ENCODE assay signal across 23 cellular contexts in the genomic region with DNA sequence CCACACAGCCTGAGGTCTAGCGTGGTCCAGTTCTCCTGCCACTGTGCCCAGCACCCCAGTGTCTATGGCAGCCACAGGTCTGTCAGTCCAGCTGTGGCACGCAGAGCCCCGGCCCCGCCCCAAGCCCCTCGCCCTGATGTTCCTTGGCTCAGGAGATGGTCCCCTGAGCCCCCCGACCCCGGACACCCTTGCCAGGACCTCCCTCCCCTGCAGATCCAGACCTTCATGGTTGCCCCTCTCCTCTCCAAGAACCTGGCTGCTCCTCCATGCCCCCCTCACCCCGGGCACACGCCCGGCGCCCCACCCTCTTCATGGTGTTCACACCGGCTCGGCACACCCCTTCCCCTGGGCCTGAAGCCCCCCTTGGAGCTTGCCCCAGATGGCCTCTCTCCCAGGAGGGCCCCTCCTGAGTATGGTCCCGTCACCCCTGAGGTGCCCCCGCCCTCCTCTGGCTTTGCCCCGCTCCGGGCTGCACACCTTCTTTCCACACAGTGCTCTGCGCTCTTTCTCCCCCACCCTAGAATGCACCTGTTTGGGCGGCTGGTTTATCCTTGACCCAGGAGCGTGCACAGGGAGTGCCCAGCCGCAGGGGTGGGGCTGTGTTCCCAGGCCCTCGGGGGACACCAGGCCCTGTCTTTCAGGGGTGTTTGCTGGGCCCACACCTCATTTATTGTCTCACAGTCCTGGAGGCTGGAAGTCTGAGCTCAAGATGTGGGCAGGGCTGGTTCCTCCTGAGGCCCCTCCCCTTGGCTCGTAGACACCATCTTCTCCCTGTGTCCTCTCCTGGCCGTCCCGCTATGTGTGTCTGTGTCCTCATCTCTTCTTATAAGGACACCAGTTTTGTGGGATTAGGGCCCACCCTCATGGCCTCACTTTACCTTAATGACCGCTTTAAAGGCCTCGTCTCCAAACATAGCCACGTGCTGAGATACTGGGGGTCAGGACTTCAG. TPM values are rescaled to one million over a fixed set of nuclear protein-coding genes. Genes with fewer than 3 reads are reported as not detected.
DNase-seq lines count a peak whose midpoint lies in the region; ATAC-seq, FAIRE-seq and TF ChIP-seq lines count a peak whose summit lies in the region.
"Had no signal": no experiment of that assay in that cellular context is flagged by ENCODE, and none has a peak within 500 bp of the region (broad histone marks: within the 10 kb centered on the region; RNA-seq: fewer than 3 reads in every experiment).

No MANE protein-coding gene starts in this region.

- TF ChIP-seq POLR2A in HepG2 (IDR thresholded peaks at IDR 0.05; ENCODE audit: insufficient read depth in 1 of 2, low read depth in 2 of 2, low read length in 2 of 2), result no peak
- TF ChIP-seq POLR2A in right lobe of liver (IDR thresholded peaks at IDR 0.05), result no peak
- no peak for TF ChIP-seq POLR2A in heart left ventricle (IDR thresholded peaks at IDR 0.05)

- peaks cover 0 to 2% of the 10 kb centered on the region in 2 donors for H3K4me1 Mint-ChIP-seq in stimulated activated naive B cell treated with anti-CD40 and anti-IgM and Interleukin-4, amounts not matched to agents 10 μg/mL and 1 μg/mL and 100 μg/mL, for 72 hours

- TF ChIP-seq EP300 in HepG2 (IDR thresholded peaks at IDR 0.05; ENCODE audit: low read depth in 2 of 2, low read length in 2 of 2) (no peak), HepG2 (CRISPR knock-in tag; IDR thresholded peaks at IDR 0.05; ENCODE audit: borderline replicate concordance) (no peak)

- in situ Hi-C loops in HepG2 (cut with HindIII; ENCODE audit: extremely low pct_ligation_motif_present, low pct_unique_long_range_greater_than_20kb), result no loop called here

- H3K36me3 Mint-ChIP-seq in stimulated activated naive B cell treated with anti-CD40 and anti-IgM and Interleukin-4, amounts not matched to agents 10 μg/mL and 1 μg/mL and 100 μg/mL, for 72 hours, result no peaks in the 10 kb centered on the region
- H3K36me3 Mint-ChIP-seq: CD4-positive, alpha-beta memory T cell had no signal

- CTCF ChIA-PET in HepG2 (lab: Yijun Ruan, JAX; ENCODE audit: low intra/inter-chr PET ratio, low total read pairs), result no interaction called here
- CTCF ChIA-PET in HEK293 (lab: Yijun Ruan, JAX), result no interaction called here

- no peak overlapping the region for H3K4me3 Mint-ChIP-seq in stimulated activated naive B cell treated with anti-CD40 and anti-IgM and Interleukin-4, amounts not matched to agents 10 μg/mL and 1 μg/mL and 100 μg/mL, for 72 hours
- H3K4me3 Mint-ChIP-seq: CD4-positive, alpha-beta memory T cell had no signal

- H3K4me1 ChIP-seq in HepG2 (ENCODE audit: insufficient read depth, low read length), result no peaks in the 10 kb centered on the region
- H3K4me1 ChIP-seq in right lobe of liver, result no peaks in the 10 kb centered on the region
- no peaks in the 10 kb centered on the region for H3K4me1 ChIP-seq in HEK293 (ENCODE audit: control insufficient read depth, insufficient read depth, low read length)
- H3K4me1 ChIP-seq in heart left ventricle, result peaks cover 0 to 15% (median 4%) of the 10 kb centered on the region in 12 donors

- intact Hi-C loops in HepG2 (cut with micrococcal nuclease; ENCODE audit: unreplicated experiment) (no loop called here), right lobe of liver (cut with DNase I) (no loop called here), head of caudate nucleus (cut with DNase I) (no loop called here), heart left ventricle (cut with DNase I) (no loop called here)

- H3K4me3 ChIP-seq in HepG2 (replicated peaks in 1 of 3; ENCODE audit: insufficient read depth in 1 of 3, low read depth in 2 of 3, low read length in 3 of 3), result no peak overlapping the region
- H3K4me3 ChIP-seq in right lobe of liver, result no peak overlapping the region
- H3K4me3 ChIP-seq in HEK293 (ENCODE audit: low read depth, low read length), result no peak overlapping the region
- H3K4me3 ChIP-seq in heart left ventricle, result no peak overlapping the region

- POLR2A ChIA-PET in HepG2 (lab: Yijun Ruan, JAX) (no interaction called here), HEK293 (lab: Yijun Ruan, JAX) (no interaction called here)

- BruUV-seq in HepG2 (replicated peaks; lab: Mats Ljungman, UMichigan), result no TSS peak

- H3K9me3 Mint-ChIP-seq in stimulated activated naive B cell treated with anti-CD40 and anti-IgM and Interleukin-4, amounts not matched to agents 10 μg/mL and 1 μg/mL and 100 μg/mL, for 72 hours, result no peaks in the 10 kb centered on the region
- H3K9me3 Mint-ChIP-seq: CD4-positive, alpha-beta memory T cell had no signal

- H3K4me2 ChIP-seq in HepG2 (ENCODE audit: low read depth, low read length), result no peak overlapping the region

- H3K36me3 ChIP-seq in HepG2 (replicated peaks in 1 of 2; ENCODE audit: control insufficient read depth in 1 of 2, insufficient read depth in 2 of 2, low read length in 2 of 2) (no peaks in the 10 kb centered on the region), right lobe of liver (no peaks in the 10 kb centered on the region), HEK293 (ENCODE audit: control insufficient read depth in 2 of 2, insufficient read depth in 1 of 2, low read length in 2 of 2) (no peaks in the 10 kb centered on the region), heart left ventricle (no peaks in the 10 kb centered on the region)

- H2AFZ ChIP-seq in HepG2 (ENCODE audit: low read length), result no peak overlapping the region

- no peak for TF ChIP-seq RAD21 in HepG2 (CRISPR knock-in tag; IDR thresholded peaks at IDR 0.05)

- H3K27ac ChIP-seq in HepG2 (ENCODE audit: extremely low read length, insufficient read depth, low read length) (no peak overlapping the region), right lobe of liver (no peak overlapping the region), HEK293 (ENCODE audit: extremely low read depth, low read depth, low read length) (no peak overlapping the region), heart left ventricle (no peak overlapping the region)

- WGBS in HepG2 (ENCODE audit: low lambda C conversion rate), result 4% methylated on average over 16 of the region's 28 CpGs
- 38% methylated on average over 8 of the region's 28 CpGs for WGBS in right lobe of liver (ENCODE audit: insufficient coverage, low coverage, low lambda C conversion rate, missing lambda C conversion rate)
- WGBS in heart left ventricle, 4 donors, result 74 to 83% (median 79%) methylated on average over 18 to 28 of the region's 28 CpGs

- H3K27me3 Mint-ChIP-seq in stimulated activated naive B cell treated with anti-CD40 and anti-IgM and Interleukin-4, amounts not matched to agents 10 μg/mL and 1 μg/mL and 100 μg/mL, for 72 hours, result peaks cover 25 to 40% of the 10 kb centered on the region in 2 donors

- DNase-seq in HepG2 (ENCODE audit: low spot score), result no peak
- DNase-seq in right lobe of liver, result no peak
- peak; percentile 63 for DNase-seq in cerebellar cortex (ENCODE audit: low spot score)
- no peak for DNase-seq in stimulated activated naive B cell treated with anti-CD40 and anti-IgM and Interleukin-4, amounts not matched to agents 10 μg/mL and 1 μg/mL and 100 μg/mL, for 72 hours
- no peak for DNase-seq in head of caudate nucleus
- no peak for DNase-seq in heart left ventricle
- DNase-seq: Calu3; CD4-positive, alpha-beta memory T cell; COR-L47; DMS153; DND-41; EL; GF-D8; H7; HCEC 1CT had no signal

- ATAC-seq in HepG2, result no peak
- ATAC-seq in right lobe of liver, result no peak
- no peak for ATAC-seq in stimulated activated naive B cell treated with anti-CD40 and anti-IgM and Interleukin-4, amounts not matched to agents 10 μg/mL and 1 μg/mL and 100 μg/mL, for 72 hours (replicated peaks)
- ATAC-seq in GM18520 (IDR thresholded peaks at IDR 0.05; ENCODE audit: unreplicated experiment), result no peak
- ATAC-seq in heart left ventricle, result no peak

- no peak for FAIRE-seq in HepG2 (lab: Jason Lieb, UNC)
- FAIRE-seq: GM12891, GM18507, H1 had no signal

- 0 out of 2 replicates have a peak, but pooled peaks cover 5% of the 10 kb centered on the region for H4K20me1 ChIP-seq in HepG2 (ENCODE audit: insufficient read depth, low read length)

- H3K9ac ChIP-seq in HepG2 (ENCODE audit: insufficient read depth, low read depth, low read length), result no peak overlapping the region

- H3K27me3 ChIP-seq in HepG2 (ENCODE audit: control insufficient read depth in 1 of 2, insufficient read depth in 2 of 2, low read length in 2 of 2) (peaks cover 21 to 86% of the 10 kb centered on the region in 2 experiments; a peak in 4 of 5 replicates), right lobe of liver (no peaks in the 10 kb centered on the region), heart left ventricle (peaks cover 3 to 40% (median 14%) of the 10 kb centered on the region in 9 donors)

- H3K79me2 ChIP-seq in HepG2 (ENCODE audit: insufficient read depth, low read length), result no peaks in the 10 kb centered on the region

- TF ChIP-seq CTCF in HepG2 (CRISPR knock-in tag; IDR thresholded peaks at IDR 0.05) (no peak), right lobe of liver (IDR thresholded peaks at IDR 0.05) (no peak), HEK293 (tag by site-specific recombination; IDR thresholded peaks at IDR 0.05) (no peak), heart left ventricle (IDR thresholded peaks at IDR 0.05) (no peak)

- no peaks in the 10 kb centered on the region for H3K9me3 ChIP-seq in HepG2 (ENCODE audit: low read length)
- no peaks in the 10 kb centered on the region for H3K9me3 ChIP-seq in right lobe of liver
- no peaks in the 10 kb centered on the region for H3K9me3 ChIP-seq in HEK293 (ENCODE audit: control insufficient read depth, insufficient read depth, low read depth, low read length)
- no peaks in the 10 kb centered on the region for H3K9me3 ChIP-seq in heart left ventricle

- H3K27ac Mint-ChIP-seq in stimulated activated naive B cell treated with anti-CD40 and anti-IgM and Interleukin-4, amounts not matched to agents 10 μg/mL and 1 μg/mL and 100 μg/mL, for 72 hours, result peak overlapping the region; percentile 37
- H3K27ac Mint-ChIP-seq: CD4-positive, alpha-beta memory T cell had no signal

RNA-seq across cellular contexts. Expression of gene KCNT1, which starts 37.6 kb away (rescaled TPM):
- total RNA-seq in HepG2 (2016; rRNA removed; fragmentation: Illumina TruSeq; extraction: Trizol) (not detected in 2 replicates), right lobe of liver (not detected), heart left ventricle (1 to 10 TPM in 7 of 9 donors, under 1 TPM in 2; 0.50 to 7.4 (median 2.6) TPM)
- not detected in 2 replicates for total RNA-seq in HepG2 (2016; cell fraction: cytosol; rRNA removed; fragmentation: Illumina TruSeq; extraction: Trizol; ENCODE audit: low read depth)
- not detected in 2 replicates for total RNA-seq in HepG2 (2016; cell fraction: insoluble cytoplasmic fraction; rRNA removed; fragmentation: Illumina TruSeq; extraction: Trizol)
- not detected in 2 replicates for total RNA-seq in HepG2 (2016; cell fraction: membrane; rRNA removed; fragmentation: Illumina TruSeq; extraction: Trizol)
- not detected in 2 replicates for total RNA-seq in HepG2 (2016; cell fraction: nucleus; rRNA removed; fragmentation: Illumina TruSeq; extraction: Trizol)
- polyA plus RNA-seq in HepG2 (2011; rRNA removed) (not detected in 2 replicates), heart left ventricle (1 to 10 TPM in 1 of 2 donors, under 1 TPM in 1; 0.21 to 1.3 TPM)
- not detected in 2 replicates for polyA plus RNA-seq in HepG2 (2011; cell fraction: cytosol; rRNA removed)
- not detected in 2 replicates for polyA plus RNA-seq in HepG2 (2011; cell fraction: nucleus; rRNA removed)
- 0.04 and 0.12 TPM in 2 replicates for polyA plus RNA-seq in HepG2 (2012)
- not detected in 2 replicates for polyA plus RNA-seq in HepG2 (2016; cell fraction: cytosol; fragmentation: Illumina TruSeq; extraction: Trizol; ENCODE audit: low read depth)
- polyA plus RNA-seq in HepG2 (2016; cell fraction: insoluble cytoplasmic fraction; fragmentation: Illumina TruSeq; extraction: Trizol; ENCODE audit: low read depth), result not detected in 2 replicates
- not detected in 2 replicates for polyA plus RNA-seq in HepG2 (2016; cell fraction: membrane; fragmentation: Illumina TruSeq; extraction: Trizol; ENCODE audit: low read depth)
- polyA plus RNA-seq in HepG2 (2016; cell fraction: nucleus; fragmentation: Illumina TruSeq; extraction: Trizol; ENCODE audit: insufficient read depth, low read depth), result not detected in 2 replicates
- polyA minus RNA-seq in HepG2 (2011; rRNA and poly(A)+ RNA removed; ENCODE audit: low replicate concordance), result not detected in 2 replicates
- polyA minus RNA-seq in HepG2 (2011; cell fraction: cytosol; rRNA and poly(A)+ RNA removed), result not detected in 2 replicates
- not detected in 2 replicates for polyA minus RNA-seq in HepG2 (2011; cell fraction: nucleus; rRNA and poly(A)+ RNA removed)
- total RNA-seq: A172, A673, Calu3 had no signal
- polyA plus RNA-seq: BJ had no signal

RNA-seq across cellular contexts. Expression of gene SOHLH1, which starts 40.3 kb away (rescaled TPM):
- total RNA-seq in HepG2 (2016; rRNA removed; fragmentation: Illumina TruSeq; extraction: Trizol) (0.15 and 0.32 TPM in 2 replicates), right lobe of liver (not detected), heart left ventricle (not detected)
- not detected in 2 replicates for total RNA-seq in HepG2 (2016; cell fraction: cytosol; rRNA removed; fragmentation: Illumina TruSeq; extraction: Trizol; ENCODE audit: low read depth)
- total RNA-seq in HepG2 (2016; cell fraction: insoluble cytoplasmic fraction; rRNA removed; fragmentation: Illumina TruSeq; extraction: Trizol), result 0.15 and 0.34 TPM in 2 replicates
- 0.12 and 0.14 TPM in 2 replicates for total RNA-seq in HepG2 (2016; cell fraction: membrane; rRNA removed; fragmentation: Illumina TruSeq; extraction: Trizol)
- not detected in 2 replicates for total RNA-seq in HepG2 (2016; cell fraction: nucleus; rRNA removed; fragmentation: Illumina TruSeq; extraction: Trizol)
- polyA plus RNA-seq in HepG2 (2011; rRNA removed) (0.15 and 0.21 TPM in 2 replicates), heart left ventricle (not detected)
- 0.28 and 0.38 TPM in 2 replicates for polyA plus RNA-seq in HepG2 (2011; cell fraction: cytosol; rRNA removed)
- 0.32 and 0.85 TPM in 2 replicates for polyA plus RNA-seq in HepG2 (2011; cell fraction: nucleus; rRNA removed)
- polyA plus RNA-seq in HepG2 (2012), result 0.19 TPM in 2 replicates
- not detected in 2 replicates for polyA plus RNA-seq in HepG2 (2016; cell fraction: cytosol; fragmentation: Illumina TruSeq; extraction: Trizol; ENCODE audit: low read depth)
- 0.16 and 0.28 TPM in 2 replicates for polyA plus RNA-seq in HepG2 (2016; cell fraction: insoluble cytoplasmic fraction; fragmentation: Illumina TruSeq; extraction: Trizol; ENCODE audit: low read depth)
- polyA plus RNA-seq in HepG2 (2016; cell fraction: membrane; fragmentation: Illumina TruSeq; extraction: Trizol; ENCODE audit: low read depth), result not detected in 2 replicates
- 0.33 and 0.70 TPM in 2 replicates for polyA plus RNA-seq in HepG2 (2016; cell fraction: nucleus; fragmentation: Illumina TruSeq; extraction: Trizol; ENCODE audit: insufficient read depth, low read depth)
- polyA minus RNA-seq in HepG2 (2011; rRNA and poly(A)+ RNA removed; ENCODE audit: low replicate concordance), result 0.30 TPM in 1 of 2 replicates, not detected in the other
- not detected in 2 replicates for polyA minus RNA-seq in HepG2 (2011; cell fraction: cytosol; rRNA and poly(A)+ RNA removed)
- not detected in 2 replicates for polyA minus RNA-seq in HepG2 (2011; cell fraction: nucleus; rRNA and poly(A)+ RNA removed)
- total RNA-seq: A172; A673; Calu3; CD4-positive, alpha-beta memory T cell; H1; H7 had no signal
- polyA plus RNA-seq: BJ; CD4-positive, alpha-beta memory T cell had no signal
